In genomic region chr1:155003766-155004351, GRCh38 we compare ENCODE assay signal across 8 cellular contexts. TPM values are rescaled to one million over a fixed set of nuclear protein-coding genes. Genes with fewer than 3 reads are reported as not detected.
DNase-seq lines count a peak whose midpoint lies in the region; ATAC-seq, FAIRE-seq and TF ChIP-seq lines count a peak whose summit lies in the region.

No MANE protein-coding gene starts in this region.

- H3K27ac ChIP-seq in RWPE1 (peak overlapping the region; percentile 100), duodenal mucosa (ENCODE audit: low read depth, low read length) (peak overlapping the region; percentile 98), suprapubic skin (peak overlapping the region; percentile 96)

- peak overlapping the region; percentile 96 to 97 for H3K4me3 ChIP-seq in duodenal mucosa (ENCODE audit: low read depth in 1 of 2, low read length in 2 of 2)
- peak overlapping the region; percentile 66 for H3K4me3 ChIP-seq in lower leg skin (ENCODE audit: low read depth, poor library complexity, severe bottlenecking)
- peak overlapping the region; percentile 97 for H3K4me3 ChIP-seq in suprapubic skin

- no peak for TF ChIP-seq EP300 in suprapubic skin (IDR thresholded peaks at IDR 0.05)

- 1% methylated on average over 15 of the region's 34 CpGs for WGBS in lower leg skin, 2 donors
- WGBS in suprapubic skin: 1% methylated on average over 10 of the region's 34 CpGs

- CTCF ChIA-PET in RWPE1 (lab: Yijun Ruan, JAX): interaction anchor here (0.6 to 3.2 kb wide), 5 partner anchors 9 to 446 kb away, joined by 3 to 26 read pairs (median 3); partner anchors contain the start of gene FLAD1

- intact Hi-C loops in lower leg skin (cut with DNase I; ENCODE audit: low total_unique reads): no loop called here

- H3K4me1 ChIP-seq in duodenal mucosa (ENCODE audit: control insufficient read depth in 1 of 2, insufficient read depth in 2 of 2, low read length in 2 of 2) (peaks cover 45 to 55% of the 10 kb centered on the region in 2 donors), suprapubic skin (peaks cover 71% of the 10 kb centered on the region)

- H3K9me3 ChIP-seq in duodenal mucosa (ENCODE audit: control insufficient read depth in 1 of 2, low read length in 2 of 2) (no peaks in the 10 kb centered on the region), suprapubic skin (no peaks in the 10 kb centered on the region)

- TF ChIP-seq POLR2A in lower leg skin (IDR thresholded peaks at IDR 0.05): no peak
- TF ChIP-seq POLR2A in suprapubic skin (IDR thresholded peaks at IDR 0.05): no peak
- TF ChIP-seq POLR2A in GM12891 (IDR thresholded peaks at IDR 0.05; ENCODE audit: low read depth, low read length): no peak

- H3K36me3 ChIP-seq in duodenal mucosa (ENCODE audit: control insufficient read depth in 1 of 2, insufficient read depth in 2 of 2, low read length in 2 of 2) (no peaks in the 10 kb centered on the region), suprapubic skin (no peaks in the 10 kb centered on the region)

- no peak for TF ChIP-seq CTCF in RWPE1 (conservative IDR thresholded peaks at IDR 0.05; ENCODE audit: low read depth)
- no peak for TF ChIP-seq CTCF in lower leg skin (IDR thresholded peaks at IDR 0.05)
- TF ChIP-seq CTCF in suprapubic skin (IDR thresholded peaks at IDR 0.05): no peak

- peak overlapping the region; percentile 98 to 99 for H3K9ac ChIP-seq in duodenal mucosa (ENCODE audit: low read depth in 1 of 2, low read length in 2 of 2)

- peak; percentile 75 for DNase-seq in activated effector memory CD4-positive, alpha-beta T cell treated with anti-CD3 and anti-CD28 coated beads, Interleukin-2, amount 50 U/mL, for 16 hours
- DNase-seq in activated effector memory CD4-positive, alpha-beta T cell treated with Interleukin-2 at 50 U/mL for 16 hours: no peak
- DNase-seq in RWPE1 (ENCODE audit: low spot score): no peak
- DNase-seq in lower leg skin (ENCODE audit: low spot score in 2 of 2): peak in 1 of 2 donors; percentile 95
- no peak for DNase-seq in suprapubic skin (ENCODE audit: low spot score in 2 of 2)
- no peak for DNase-seq in GM12891 (ENCODE audit: insufficient read length, low spot score)

- POLR2A ChIA-PET in RWPE1 (lab: Yijun Ruan, JAX; ENCODE audit: low non-redundant PET): interaction anchor here (0.6 to 1.0 kb wide), 3 partner anchors 30 to 192 kb away, joined by 3 to 12 read pairs (median 3); partner anchors contain the start of gene CKS1B

- no peak for ATAC-seq in GM21447 (IDR thresholded peaks at IDR 0.05; ENCODE audit: unreplicated experiment)

- FAIRE-seq in GM12891 (lab: Jason Lieb, UNC): no peak

- H3K27me3 ChIP-seq in duodenal mucosa (ENCODE audit: control insufficient read depth in 1 of 2, insufficient read depth in 2 of 2, low read length in 2 of 2): no peaks in the 10 kb centered on the region
- H3K27me3 ChIP-seq in suprapubic skin: no peaks in the 10 kb centered on the region

TF ChIP-seq in GM12891, 5 proteins besides CTCF, POLR2A, EP300 and RAD21:
- TF ChIP-seq SPI1 (IDR thresholded peaks at IDR 0.05; ENCODE audit: low read depth, low read length) (no peak), TAF1 (IDR thresholded peaks at IDR 0.05; ENCODE audit: low read depth, low read length) (no peak), POLR2AphosphoS5 (IDR thresholded peaks at IDR 0.05; ENCODE audit: low read depth, low read length) (no peak), PAX5 (IDR thresholded peaks at IDR 0.05; ENCODE audit: insufficient read depth, low read length, severe bottlenecking) (no peak), POU2F2 (IDR thresholded peaks at IDR 0.05; ENCODE audit: low read depth, low read length) (no peak)
TF ChIP-seq in GM12891: peak in this region for 0.

RNA-seq across cellular contexts. Expression of gene ZBTB7B, which starts 1.3 kb away (rescaled TPM):
- total RNA-seq in lower leg skin (100 to 1,000 TPM; 270 to 295 (median 286) TPM), suprapubic skin (100 to 1,000 TPM; 238 to 243 (median 239) TPM)
- 22.6 TPM for polyA plus RNA-seq in GM12891 (2012; ENCODE audit: low read depth, missing spikeins)

RNA-seq across cellular contexts. Expression of gene LENEP, which starts 10.5 kb away (rescaled TPM):
- total RNA-seq in lower leg skin: 1 to 10 TPM in 1 of 4 donors, not detected in 3; 1.4 TPM
- 1 to 10 TPM in 1 of 4 donors, not detected in 3; 3.0 TPM for total RNA-seq in suprapubic skin
- 0.27 TPM for polyA plus RNA-seq in GM12891 (2012; ENCODE audit: low read depth, missing spikeins)

RNA-seq across cellular contexts. Expression of gene FLAD1, which starts 20.7 kb away (rescaled TPM):
- total RNA-seq in lower leg skin (10 to 100 TPM; 38.7 to 45.3 (median 41.6) TPM), suprapubic skin (10 to 100 TPM; 42.0 to 59.7 (median 52.3) TPM)
- polyA plus RNA-seq in GM12891 (2012; ENCODE audit: low read depth, missing spikeins): 34.2 TPM

RNA-seq across cellular contexts. Expression of gene CKS1B, which starts 29.4 kb away (rescaled TPM):
- 10 to 100 TPM; 40.0 to 58.7 (median 45.3) TPM for total RNA-seq in lower leg skin
- total RNA-seq in suprapubic skin: 10 to 100 TPM; 37.8 to 55.4 (median 49.7) TPM
- polyA plus RNA-seq in GM12891 (2012; ENCODE audit: low read depth, missing spikeins): 175 TPM

RNA-seq across cellular contexts. Expression of gene DCST2, which starts 29.7 kb away (rescaled TPM):
- total RNA-seq in lower leg skin (10 to 100 TPM in 1 of 4 donors, 1 to 10 TPM in 3; 3.8 to 11.5 (median 6.3) TPM), suprapubic skin (10 to 100 TPM; 13.4 to 36.0 (median 14.5) TPM)
- 0.09 TPM for polyA plus RNA-seq in GM12891 (2012; ENCODE audit: low read depth, missing spikeins)
